In the genomic region with DNA sequence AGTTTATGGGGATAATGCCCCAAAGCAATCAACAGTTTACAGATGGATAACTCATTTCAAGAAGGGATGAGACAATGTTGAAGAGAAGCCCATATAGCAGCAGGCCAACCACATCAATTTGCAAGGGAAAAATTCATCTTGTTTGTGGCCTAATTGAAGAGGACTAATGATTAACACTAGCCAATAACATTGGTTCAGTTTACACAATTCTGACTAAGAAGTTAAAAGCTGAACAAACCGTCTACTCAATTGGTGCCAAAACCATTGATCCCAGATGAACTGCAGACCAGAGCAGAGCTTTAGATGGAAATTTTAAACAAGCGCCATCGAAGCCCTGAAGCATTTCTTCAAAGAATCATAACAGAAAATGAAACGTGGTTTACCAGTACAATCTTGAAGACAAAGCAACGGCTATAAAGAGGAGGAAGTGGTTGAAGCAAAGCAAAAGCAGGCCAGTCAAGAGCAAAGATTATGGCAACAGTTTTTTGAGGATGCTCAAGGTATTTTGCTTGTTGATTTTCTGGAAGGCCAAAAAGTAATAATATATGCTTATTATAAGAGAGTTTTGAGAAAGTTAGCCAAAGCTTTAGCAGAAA, we compare ENCODE assay signal across 1 cellular context.
TF ChIP-seq lines count a peak whose summit lies in the region.

No MANE protein-coding gene starts in this region.

TF ChIP-seq in WTC11, 78 proteins besides CTCF, POLR2A, EP300 and RAD21 (continued from another document):
- TF ChIP-seq, protein P1, sequence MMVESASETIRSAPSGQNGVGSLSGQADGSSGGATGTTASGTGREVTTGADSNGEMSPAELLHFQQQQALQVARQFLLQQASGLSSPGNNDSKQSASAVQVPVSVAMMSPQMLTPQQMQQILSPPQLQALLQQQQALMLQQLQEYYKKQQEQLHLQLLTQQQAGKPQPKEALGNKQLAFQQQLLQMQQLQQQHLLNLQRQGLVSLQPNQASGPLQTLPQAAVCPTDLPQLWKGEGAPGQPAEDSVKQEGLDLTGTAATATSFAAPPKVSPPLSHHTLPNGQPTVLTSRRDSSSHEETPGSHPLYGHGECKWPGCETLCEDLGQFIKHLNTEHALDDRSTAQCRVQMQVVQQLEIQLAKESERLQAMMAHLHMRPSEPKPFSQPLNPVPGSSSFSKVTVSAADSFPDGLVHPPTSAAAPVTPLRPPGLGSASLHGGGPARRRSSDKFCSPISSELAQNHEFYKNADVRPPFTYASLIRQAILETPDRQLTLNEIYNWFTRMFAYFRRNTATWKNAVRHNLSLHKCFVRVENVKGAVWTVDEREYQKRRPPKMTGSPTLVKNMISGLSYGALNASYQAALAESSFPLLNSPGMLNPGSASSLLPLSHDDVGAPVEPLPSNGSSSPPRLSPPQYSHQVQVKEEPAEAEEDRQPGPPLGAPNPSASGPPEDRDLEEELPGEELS (CRISPR knock-in tag; IDR thresholded peaks at IDR 0.05), result no peak
- TF ChIP-seq EMX1 (CRISPR knock-in tag; IDR thresholded peaks at IDR 0.05) (no peak), ETV6 (CRISPR knock-in tag; IDR thresholded peaks at IDR 0.05) (no peak)
- TF ChIP-seq, protein P2, sequence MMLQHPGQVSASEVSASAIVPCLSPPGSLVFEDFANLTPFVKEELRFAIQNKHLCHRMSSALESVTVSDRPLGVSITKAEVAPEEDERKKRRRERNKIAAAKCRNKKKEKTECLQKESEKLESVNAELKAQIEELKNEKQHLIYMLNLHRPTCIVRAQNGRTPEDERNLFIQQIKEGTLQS (CRISPR knock-in tag; conservative IDR thresholded peaks at IDR 0.05), result no peak
- TF ChIP-seq, protein P3, sequence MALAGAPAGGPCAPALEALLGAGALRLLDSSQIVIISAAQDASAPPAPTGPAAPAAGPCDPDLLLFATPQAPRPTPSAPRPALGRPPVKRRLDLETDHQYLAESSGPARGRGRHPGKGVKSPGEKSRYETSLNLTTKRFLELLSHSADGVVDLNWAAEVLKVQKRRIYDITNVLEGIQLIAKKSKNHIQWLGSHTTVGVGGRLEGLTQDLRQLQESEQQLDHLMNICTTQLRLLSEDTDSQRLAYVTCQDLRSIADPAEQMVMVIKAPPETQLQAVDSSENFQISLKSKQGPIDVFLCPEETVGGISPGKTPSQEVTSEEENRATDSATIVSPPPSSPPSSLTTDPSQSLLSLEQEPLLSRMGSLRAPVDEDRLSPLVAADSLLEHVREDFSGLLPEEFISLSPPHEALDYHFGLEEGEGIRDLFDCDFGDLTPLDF (CRISPR knock-in tag; IDR thresholded peaks at IDR 0.05), result no peak
- TF ChIP-seq, protein P4, sequence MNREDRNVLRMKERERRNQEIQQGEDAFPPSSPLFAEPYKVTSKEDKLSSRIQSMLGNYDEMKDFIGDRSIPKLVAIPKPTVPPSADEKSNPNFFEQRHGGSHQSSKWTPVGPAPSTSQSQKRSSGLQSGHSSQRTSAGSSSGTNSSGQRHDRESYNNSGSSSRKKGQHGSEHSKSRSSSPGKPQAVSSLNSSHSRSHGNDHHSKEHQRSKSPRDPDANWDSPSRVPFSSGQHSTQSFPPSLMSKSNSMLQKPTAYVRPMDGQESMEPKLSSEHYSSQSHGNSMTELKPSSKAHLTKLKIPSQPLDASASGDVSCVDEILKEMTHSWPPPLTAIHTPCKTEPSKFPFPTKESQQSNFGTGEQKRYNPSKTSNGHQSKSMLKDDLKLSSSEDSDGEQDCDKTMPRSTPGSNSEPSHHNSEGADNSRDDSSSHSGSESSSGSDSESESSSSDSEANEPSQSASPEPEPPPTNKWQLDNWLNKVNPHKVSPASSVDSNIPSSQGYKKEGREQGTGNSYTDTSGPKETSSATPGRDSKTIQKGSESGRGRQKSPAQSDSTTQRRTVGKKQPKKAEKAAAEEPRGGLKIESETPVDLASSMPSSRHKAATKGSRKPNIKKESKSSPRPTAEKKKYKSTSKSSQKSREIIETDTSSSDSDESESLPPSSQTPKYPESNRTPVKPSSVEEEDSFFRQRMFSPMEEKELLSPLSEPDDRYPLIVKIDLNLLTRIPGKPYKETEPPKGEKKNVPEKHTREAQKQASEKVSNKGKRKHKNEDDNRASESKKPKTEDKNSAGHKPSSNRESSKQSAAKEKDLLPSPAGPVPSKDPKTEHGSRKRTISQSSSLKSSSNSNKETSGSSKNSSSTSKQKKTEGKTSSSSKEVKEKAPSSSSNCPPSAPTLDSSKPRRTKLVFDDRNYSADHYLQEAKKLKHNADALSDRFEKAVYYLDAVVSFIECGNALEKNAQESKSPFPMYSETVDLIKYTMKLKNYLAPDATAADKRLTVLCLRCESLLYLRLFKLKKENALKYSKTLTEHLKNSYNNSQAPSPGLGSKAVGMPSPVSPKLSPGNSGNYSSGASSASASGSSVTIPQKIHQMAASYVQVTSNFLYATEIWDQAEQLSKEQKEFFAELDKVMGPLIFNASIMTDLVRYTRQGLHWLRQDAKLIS (CRISPR knock-in tag; IDR thresholded peaks at IDR 0.05; ENCODE audit: borderline replicate concordance), result no peak
TF ChIP-seq in WTC11: peak in this region for 0.
